In the genomic region with DNA sequence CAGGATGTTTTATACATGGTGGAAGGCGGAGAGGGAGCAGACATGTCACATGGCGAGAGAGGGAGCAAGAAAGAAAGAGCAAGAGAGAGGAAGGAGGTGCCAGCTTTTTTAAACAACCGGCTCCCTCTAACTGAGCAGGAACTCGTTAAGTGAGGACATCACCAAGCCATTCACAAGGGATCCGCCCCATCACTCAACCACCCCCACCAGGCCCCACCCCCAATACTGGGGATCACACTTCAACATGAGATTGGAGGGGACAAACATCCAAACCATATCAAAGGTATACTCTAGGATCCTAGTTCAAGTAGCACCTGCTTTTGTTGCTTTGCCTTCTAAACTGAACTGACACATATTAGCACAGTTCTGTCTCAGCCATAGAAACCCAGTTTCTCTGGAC, we compare ENCODE assay signal across 9 cellular contexts.
DNase-seq lines count a peak whose midpoint lies in the region; ATAC-seq and TF ChIP-seq lines count a peak whose summit lies in the region.
"Had no signal": no experiment of that assay in that cellular context is flagged by ENCODE, and none has a peak within 500 bp of the region (broad histone marks: within the 10 kb centered on the region; RNA-seq: fewer than 3 reads in every experiment).

No MANE protein-coding gene starts in this region.

- no peak overlapping the region for H3K4me3 Mint-ChIP-seq in activated naive CD4-positive, alpha-beta T cell treated with anti-CD3 and anti-CD28 coated beads, Interleukin-2, amount 50 U/mL, for 24 hours
- H3K4me3 Mint-ChIP-seq in activated CD4-positive, alpha-beta memory T cell treated with anti-CD3 and anti-CD28 coated beads for 36 hours, result peak overlapping the region; percentile 27
- no peak overlapping the region for H3K4me3 Mint-ChIP-seq in effector memory CD8-positive, alpha-beta T cell
- H3K4me3 Mint-ChIP-seq: mesothelial cell of epicardium had no signal

- CTCF ChIA-PET in activated CD4-positive, alpha-beta memory T cell treated with anti-CD3 and anti-CD28 coated beads for 36 hours (lab: Charles Lee), result interaction anchor here (0.7 to 1.7 kb wide), 3 partner anchors 9 to 19 kb away, joined by 3 to 4 read pairs (median 4); no protein-coding TSS in a partner anchor

- intact Hi-C loops in activated CD4-positive, alpha-beta memory T cell treated with anti-CD3 and anti-CD28 coated beads for 36 hours (cut with micrococcal nuclease), result no loop called here

- H3K27ac ChIP-seq in tibial nerve, result peak overlapping the region; percentile 40 to 94 (median 78)

- peaks cover 43% of the 10 kb centered on the region for H3K36me3 Mint-ChIP-seq in activated naive CD4-positive, alpha-beta T cell treated with anti-CD3 and anti-CD28 coated beads, Interleukin-2, amount 50 U/mL, for 24 hours
- peaks cover 81% of the 10 kb centered on the region for H3K36me3 Mint-ChIP-seq in activated CD4-positive, alpha-beta memory T cell treated with anti-CD3 and anti-CD28 coated beads for 36 hours
- H3K36me3 Mint-ChIP-seq in effector memory CD8-positive, alpha-beta T cell (ENCODE audit: insufficient read depth), result peaks cover 86% of the 10 kb centered on the region
- H3K36me3 Mint-ChIP-seq: mesothelial cell of epicardium had no signal

- no peak for TF ChIP-seq EP300 in tibial nerve (IDR thresholded peaks at IDR 0.05)

- no peak for ATAC-seq in effector memory CD8-positive, alpha-beta T cell (replicated peaks)
- ATAC-seq in HG03571 (IDR thresholded peaks at IDR 0.05; ENCODE audit: unreplicated experiment), result no peak

- DNase-seq in activated naive CD4-positive, alpha-beta T cell treated with anti-CD3 and anti-CD28 coated beads, Interleukin-2, amount 50 U/mL, for 16 hours, result no peak
- DNase-seq in activated CD4-positive, alpha-beta memory T cell treated with anti-CD3 and anti-CD28 coated beads for 36 hours, result no peak
- DNase-seq in effector memory CD8-positive, alpha-beta T cell, result no peak
- DNase-seq in tibial nerve (ENCODE audit: low spot score in 2 of 2), result no peak
- DNase-seq in hypothalamus (lab: John Stamatoyannopoulos, UW), result no peak
- no peak for DNase-seq in 8988T

- peaks cover 0 to 59% (median 0%) of the 10 kb centered on the region in 3 donors for H3K36me3 ChIP-seq in tibial nerve

- no peaks in the 10 kb centered on the region for H3K9me3 Mint-ChIP-seq in activated naive CD4-positive, alpha-beta T cell treated with anti-CD3 and anti-CD28 coated beads, Interleukin-2, amount 50 U/mL, for 24 hours
- no peaks in the 10 kb centered on the region for H3K9me3 Mint-ChIP-seq in activated CD4-positive, alpha-beta memory T cell treated with anti-CD3 and anti-CD28 coated beads for 36 hours
- no peaks in the 10 kb centered on the region for H3K9me3 Mint-ChIP-seq in effector memory CD8-positive, alpha-beta T cell
- H3K9me3 Mint-ChIP-seq: mesothelial cell of epicardium had no signal

- H3K9me3 ChIP-seq in tibial nerve, result no peaks in the 10 kb centered on the region

- POLR2A ChIA-PET in activated CD4-positive, alpha-beta memory T cell treated with anti-CD3 and anti-CD28 coated beads for 36 hours (lab: Charles Lee), result no interaction called here

- peaks cover 56% of the 10 kb centered on the region for H3K4me1 Mint-ChIP-seq in activated naive CD4-positive, alpha-beta T cell treated with anti-CD3 and anti-CD28 coated beads, Interleukin-2, amount 50 U/mL, for 24 hours
- peaks cover 63% of the 10 kb centered on the region for H3K4me1 Mint-ChIP-seq in activated CD4-positive, alpha-beta memory T cell treated with anti-CD3 and anti-CD28 coated beads for 36 hours (ENCODE audit: low read depth)
- H3K4me1 Mint-ChIP-seq in effector memory CD8-positive, alpha-beta T cell (ENCODE audit: low read depth in 2 of 2), result peaks cover 24 to 28% of the 10 kb centered on the region in 2 donors

- no peak for TF ChIP-seq CTCF in tibial nerve (IDR thresholded peaks at IDR 0.05)

- H3K27me3 ChIP-seq in tibial nerve, result no peaks in the 10 kb centered on the region

- H3K4me1 ChIP-seq in tibial nerve, result peaks cover 0 to 73% (median 44%) of the 10 kb centered on the region in 4 donors

- H3K27me3 Mint-ChIP-seq in activated naive CD4-positive, alpha-beta T cell treated with anti-CD3 and anti-CD28 coated beads, Interleukin-2, amount 50 U/mL, for 24 hours, result no peaks in the 10 kb centered on the region
- peaks cover 2% of the 10 kb centered on the region for H3K27me3 Mint-ChIP-seq in activated CD4-positive, alpha-beta memory T cell treated with anti-CD3 and anti-CD28 coated beads for 36 hours
- no peaks in the 10 kb centered on the region for H3K27me3 Mint-ChIP-seq in effector memory CD8-positive, alpha-beta T cell

- 67 to 84% methylated on average over 5 of the region's 5 CpGs for WGBS in tibial nerve, 2 donors

- peak overlapping the region; percentile 19 for H3K27ac Mint-ChIP-seq in activated naive CD4-positive, alpha-beta T cell treated with anti-CD3 and anti-CD28 coated beads, Interleukin-2, amount 50 U/mL, for 24 hours
- peak overlapping the region; percentile 66 for H3K27ac Mint-ChIP-seq in activated CD4-positive, alpha-beta memory T cell treated with anti-CD3 and anti-CD28 coated beads for 36 hours
- peak overlapping the region; percentile 15 to 71 for H3K27ac Mint-ChIP-seq in effector memory CD8-positive, alpha-beta T cell
- H3K27ac Mint-ChIP-seq: mesothelial cell of epicardium had no signal

- TF ChIP-seq POLR2A in tibial nerve (IDR thresholded peaks at IDR 0.05), result no peak

- no peak overlapping the region for H3K4me3 ChIP-seq in tibial nerve
